In genomic region chr12:53224897-53225634, GRCh38 we compare ENCODE assay signal across 12 cellular contexts. TPM values are rescaled to one million over a fixed set of nuclear protein-coding genes. Genes with fewer than 3 reads are reported as not detected.
DNase-seq lines count a peak whose midpoint lies in the region; ATAC-seq and TF ChIP-seq lines count a peak whose summit lies in the region.
"Had no signal": no experiment of that assay in that cellular context is flagged by ENCODE, and none has a peak within 500 bp of the region (broad histone marks: within the 10 kb centered on the region; RNA-seq: fewer than 3 reads in every experiment).

No MANE protein-coding gene starts in this region.

- peaks cover 8 to 17% (median 13%) of the 10 kb centered on the region in 3 experiments; a peak in 6 of 7 replicates for H3K36me3 Mint-ChIP-seq in H9 (ENCODE audit: insufficient read depth in 1 of 3, low read depth in 3 of 3)
- peaks cover 11% of the 10 kb centered on the region for H3K36me3 Mint-ChIP-seq in activated CD8-positive, alpha-beta T cell treated with anti-CD3 and anti-CD28 coated beads, Interleukin-2, amount 10 ng/mL, durations not matched to agents 7 days and 5 days (ENCODE audit: low read depth)
- peaks cover 16 to 24% of the 10 kb centered on the region in 2 donors for H3K36me3 Mint-ChIP-seq in stimulated activated naive B cell treated with anti-CD40 and anti-IgM and Interleukin-4, amounts not matched to agents 10 μg/mL and 1 μg/mL and 100 μg/mL, for 72 hours

- intact Hi-C loops in left colon (cut with DNase I, micrococcal nuclease) = no loop called here

- no peaks in the 10 kb centered on the region for H3K9me3 ChIP-seq in H9 (ENCODE audit: control insufficient read depth, low read depth, low read length)
- H3K9me3 ChIP-seq: MG63 had no signal

- no peak overlapping the region for H4K8ac ChIP-seq in H9 (replicated peaks; ENCODE audit: insufficient read length, low read depth, low read length)

- H3K27ac ChIP-seq in H9 (ENCODE audit: insufficient read length, low read depth, low read length) = no peak overlapping the region
- H3K27ac ChIP-seq in foreskin keratinocyte = no peak overlapping the region

- H4K5ac ChIP-seq in H9 (ENCODE audit: insufficient read length, low read depth, low read length) = no peak overlapping the region

- H3K27me3 ChIP-seq in H9 (ENCODE audit: insufficient read depth, low read length) (no peaks in the 10 kb centered on the region), foreskin keratinocyte (no peaks in the 10 kb centered on the region)
- H3K27me3 ChIP-seq: MG63 had no signal

- no peak overlapping the region for H3K18ac ChIP-seq in H9 (ENCODE audit: insufficient read length, low read depth, low read length)

- H2BK120ac ChIP-seq in H9 (ENCODE audit: low read depth, low read length, poor library complexity, severe bottlenecking) = no peak overlapping the region

- no peaks in the 10 kb centered on the region for H3K79me1 ChIP-seq in H9 (ENCODE audit: insufficient read depth, low read depth, low read length, poor library complexity, severe bottlenecking)

- H3T11ph ChIP-seq in H9 (ENCODE audit: low read length) = no peak overlapping the region

- no peak overlapping the region for H2BK5ac ChIP-seq in H9 (ENCODE audit: insufficient read length, low read length)

- peak overlapping the region; percentile 9 for H3K4me2 ChIP-seq in H9 (ENCODE audit: insufficient read depth, insufficient read length, low read length)

- peak overlapping the region in 1 of 2 experiments; percentile 61; a peak in 4 of 5 replicates for H3K4me3 Mint-ChIP-seq in H9
- H3K4me3 Mint-ChIP-seq in activated CD8-positive, alpha-beta T cell treated with anti-CD3 and anti-CD28 coated beads, Interleukin-2, amount 10 ng/mL, durations not matched to agents 7 days and 5 days = no peak overlapping the region
- H3K4me3 Mint-ChIP-seq in stimulated activated naive B cell treated with anti-CD40 and anti-IgM and Interleukin-4, amounts not matched to agents 10 μg/mL and 1 μg/mL and 100 μg/mL, for 72 hours = no peak overlapping the region

- H3K27ac Mint-ChIP-seq in H9 = peak overlapping the region; percentile 2 to 66 (median 53); a peak in 4 of 7 replicates
- peak overlapping the region; percentile 74 for H3K27ac Mint-ChIP-seq in activated CD8-positive, alpha-beta T cell treated with anti-CD3 and anti-CD28 coated beads, Interleukin-2, amount 10 ng/mL, durations not matched to agents 7 days and 5 days
- H3K27ac Mint-ChIP-seq in stimulated activated naive B cell treated with anti-CD40 and anti-IgM and Interleukin-4, amounts not matched to agents 10 μg/mL and 1 μg/mL and 100 μg/mL, for 72 hours = peak overlapping the region; percentile 72

- no peak overlapping the region for H3K9ac ChIP-seq in H9 (ENCODE audit: extremely low read depth, insufficient read length, low read length)

- TF ChIP-seq CTCF in H9 (conservative IDR thresholded peaks at IDR 0.05) = no peak
- no peak for TF ChIP-seq CTCF in foreskin keratinocyte (conservative IDR thresholded peaks at IDR 0.05)

- H3K14ac ChIP-seq in H9 (ENCODE audit: insufficient read depth, low read length) = no peak overlapping the region

- no peak overlapping the region for H2BK12ac ChIP-seq in H9 (ENCODE audit: insufficient read length, low read depth, low read length)

- no peak overlapping the region for H3K23ac ChIP-seq in H9 (ENCODE audit: insufficient read length, low read depth, low read length)

- no peak overlapping the region for H2BK15ac ChIP-seq in H9 (ENCODE audit: low read depth, low read length)

- no peak overlapping the region for H2AK5ac ChIP-seq in H9 (ENCODE audit: insufficient read length, low read length)

- CTCF ChIA-PET in activated CD8-positive, alpha-beta T cell treated with anti-CD3 and anti-CD28 coated beads, Interleukin-2, amount 10 ng/mL, durations not matched to agents 7 days and 5 days (lab: Charles Lee) = interaction anchor here (0.8 to 1.9 kb wide), 4 partner anchors 11 to 65 kb away, joined by 3 to 5 read pairs (median 3); partner anchors contain the start of gene ESPL1

- H3K4me1 Mint-ChIP-seq in H9 = peaks cover 70% of the 10 kb centered on the region in 2 experiments
- H3K4me1 Mint-ChIP-seq in activated CD8-positive, alpha-beta T cell treated with anti-CD3 and anti-CD28 coated beads, Interleukin-2, amount 10 ng/mL, durations not matched to agents 7 days and 5 days (ENCODE audit: low read depth) = peaks cover 67% of the 10 kb centered on the region
- peaks cover 38 to 41% of the 10 kb centered on the region in 2 donors for H3K4me1 Mint-ChIP-seq in stimulated activated naive B cell treated with anti-CD40 and anti-IgM and Interleukin-4, amounts not matched to agents 10 μg/mL and 1 μg/mL and 100 μg/mL, for 72 hours

- no peak overlapping the region for H2AFZ ChIP-seq in H9 (ENCODE audit: low read length)

- H3K9me3 Mint-ChIP-seq in H9 = no peaks in the 10 kb centered on the region
- no peaks in the 10 kb centered on the region for H3K9me3 Mint-ChIP-seq in activated CD8-positive, alpha-beta T cell treated with anti-CD3 and anti-CD28 coated beads, Interleukin-2, amount 10 ng/mL, durations not matched to agents 7 days and 5 days (ENCODE audit: insufficient read depth)
- H3K9me3 Mint-ChIP-seq in stimulated activated naive B cell treated with anti-CD40 and anti-IgM and Interleukin-4, amounts not matched to agents 10 μg/mL and 1 μg/mL and 100 μg/mL, for 72 hours = no peaks in the 10 kb centered on the region

- peaks cover 3% of the 10 kb centered on the region for H3K27me3 Mint-ChIP-seq in H9 (ENCODE audit: low read depth)
- no peaks in the 10 kb centered on the region for H3K27me3 Mint-ChIP-seq in activated CD8-positive, alpha-beta T cell treated with anti-CD3 and anti-CD28 coated beads, Interleukin-2, amount 10 ng/mL, durations not matched to agents 7 days and 5 days (ENCODE audit: low read depth)
- no peaks in the 10 kb centered on the region for H3K27me3 Mint-ChIP-seq in stimulated activated naive B cell treated with anti-CD40 and anti-IgM and Interleukin-4, amounts not matched to agents 10 μg/mL and 1 μg/mL and 100 μg/mL, for 72 hours

- no peak overlapping the region for H3K4ac ChIP-seq in H9 (ENCODE audit: low read depth, low read length)

- H3K4me1 ChIP-seq in H9 (ENCODE audit: insufficient read depth, low read length) (peaks cover 25% of the 10 kb centered on the region; the same call in 1 of the 2 replicates), foreskin keratinocyte (peaks cover 47% of the 10 kb centered on the region)

- H4K20me1 ChIP-seq in H9 (ENCODE audit: control insufficient read depth, insufficient read depth, insufficient read length) = no peaks in the 10 kb centered on the region

- H3K23me2 ChIP-seq in H9 (ENCODE audit: insufficient read length, low read depth, low read length, poor library complexity, severe bottlenecking) = peaks cover 10% of the 10 kb centered on the region

- POLR2A ChIA-PET in activated CD8-positive, alpha-beta T cell treated with anti-CD3 and anti-CD28 coated beads, Interleukin-2, amount 10 ng/mL, durations not matched to agents 7 days and 5 days (lab: Charles Lee) = no interaction called here

- DNase-seq in H9 (no peak), foreskin keratinocyte (peak in 1 of 2 donors; percentile 18), SIG-M5 (lab: John Stamatoyannopoulos, UW) (no peak), NCI-H82 (lab: John Stamatoyannopoulos, UW) (no peak), left colon (no peak)
- DNase-seq in activated CD8-positive, alpha-beta T cell treated with anti-CD3 and anti-CD28 coated beads, Interleukin-2, amount 10 ng/mL, durations not matched to agents 7 days and 5 days = no peak
- no peak for DNase-seq in stimulated activated naive B cell treated with anti-CD40 and anti-IgM and Interleukin-4, amounts not matched to agents 10 μg/mL and 1 μg/mL and 100 μg/mL, for 72 hours
- DNase-seq: activated CD8-positive, alpha-beta memory T cell treated with anti-CD3 and anti-CD28 coated beads, Interleukin-2, amount 50 U/mL, for 4 hours; effector CD8-positive, alpha-beta T cell; GDM1; MG63 had no signal

- H4K91ac ChIP-seq in H9 (ENCODE audit: insufficient read length, low read depth, low read length) = no peak overlapping the region

- no CpG with 5 or more reads among the region's 10 CpGs for WGBS in H9 (ENCODE audit: extremely low coverage, insufficient read length, low lambda C conversion rate)

- no peak for ATAC-seq in activated CD8-positive, alpha-beta T cell treated with anti-CD3 and anti-CD28 coated beads, Interleukin-2, amount 10 ng/mL, durations not matched to agents 7 days and 5 days
- ATAC-seq in foreskin keratinocyte (peak; percentile 1), left colon (no peak), GM18498 (IDR thresholded peaks at IDR 0.05; ENCODE audit: unreplicated experiment) (no peak)
- no peak for ATAC-seq in stimulated activated naive B cell treated with anti-CD40 and anti-IgM and Interleukin-4, amounts not matched to agents 10 μg/mL and 1 μg/mL and 100 μg/mL, for 72 hours (replicated peaks)

- H3K56ac ChIP-seq in H9 (ENCODE audit: insufficient read length, low read depth, low read length) = no peak overlapping the region

- no peaks in the 10 kb centered on the region for H3K79me2 ChIP-seq in H9 (ENCODE audit: insufficient read depth, low read length)

- no peak overlapping the region for H2BK20ac ChIP-seq in H9 (ENCODE audit: low read depth, low read length, poor library complexity, severe bottlenecking)

RNA-seq across cellular contexts. Expression of gene RARG, which starts 6.9 kb away (rescaled TPM):
- total RNA-seq in H9 (2021) (42.6 and 43.7 TPM in 2 replicates), foreskin keratinocyte (32.8 and 33.3 TPM in 2 replicates), left colon (10 to 100 TPM; 10.2 to 12.3 TPM)
- 10 to 100 TPM; 44.1 to 45.9 TPM for total RNA-seq in activated CD8-positive, alpha-beta T cell treated with anti-CD3 and anti-CD28 coated beads, Interleukin-2, amount 10 ng/mL, durations not matched to agents 7 days and 5 days
- 26.3 and 29.2 TPM in 2 replicates for polyA plus RNA-seq in foreskin keratinocyte

RNA-seq across cellular contexts. Expression of gene ITGB7, which starts 18.0 kb away (rescaled TPM):
- total RNA-seq in H9 (2021) (0.26 and 0.39 TPM in 2 replicates), foreskin keratinocyte (0.14 and 0.32 TPM in 2 replicates), left colon (1 to 10 TPM; 4.6 to 9.1 TPM)
- total RNA-seq in activated CD8-positive, alpha-beta T cell treated with anti-CD3 and anti-CD28 coated beads, Interleukin-2, amount 10 ng/mL, durations not matched to agents 7 days and 5 days = 100 to 1,000 TPM; 500 to 503 TPM
- polyA plus RNA-seq in foreskin keratinocyte = 0.15 and 0.17 TPM in 2 replicates

RNA-seq across cellular contexts. Expression of gene ESPL1, which starts 43.0 kb away (rescaled TPM):
- total RNA-seq in H9 (2021) = 43.2 and 43.3 TPM in 2 replicates
- 100 to 1,000 TPM; 126 TPM for total RNA-seq in activated CD8-positive, alpha-beta T cell treated with anti-CD3 and anti-CD28 coated beads, Interleukin-2, amount 10 ng/mL, durations not matched to agents 7 days and 5 days
- total RNA-seq in foreskin keratinocyte = 15.0 and 18.7 TPM in 2 replicates
- polyA plus RNA-seq in foreskin keratinocyte = 6.8 and 8.9 TPM in 2 replicates
- total RNA-seq in left colon = 1 to 10 TPM; 3.3 to 9.6 TPM

RNA-seq across cellular contexts. Expression of gene CSAD, which starts 44.3 kb away (rescaled TPM):
- 7.4 and 7.7 TPM in 2 replicates for total RNA-seq in H9 (2021)
- total RNA-seq in activated CD8-positive, alpha-beta T cell treated with anti-CD3 and anti-CD28 coated beads, Interleukin-2, amount 10 ng/mL, durations not matched to agents 7 days and 5 days = 10 to 100 TPM; 15.7 to 17.0 TPM
- total RNA-seq in foreskin keratinocyte = 4.1 and 4.4 TPM in 2 replicates
- 3.0 and 3.1 TPM in 2 replicates for polyA plus RNA-seq in foreskin keratinocyte
- 10 to 100 TPM; 22.8 to 28.7 TPM for total RNA-seq in left colon

RNA-seq across cellular contexts. Expression of gene ZNF740, which starts 44.5 kb away (rescaled TPM):
- total RNA-seq in H9 (2021) = 41.2 and 47.2 TPM in 2 replicates
- total RNA-seq in activated CD8-positive, alpha-beta T cell treated with anti-CD3 and anti-CD28 coated beads, Interleukin-2, amount 10 ng/mL, durations not matched to agents 7 days and 5 days = 10 to 100 TPM; 28.2 to 31.4 TPM
- 11.0 and 11.7 TPM in 2 replicates for total RNA-seq in foreskin keratinocyte
- polyA plus RNA-seq in foreskin keratinocyte = 3.7 and 4.6 TPM in 2 replicates
- 10 to 100 TPM; 28.7 to 32.7 TPM for total RNA-seq in left colon

Comparison
In these comparisons a context has a peak if more than half of its experiments do, and no peak if none do; other contexts are left out.
1. RNA of gene ITGB7, which starts 18.0 kb away (total RNA-seq): 500 to 503 TPM in activated CD8-positive, alpha-beta T cell treated with anti-CD3 and anti-CD28 coated beads, Interleukin-2, amount 10 ng/mL, durations not matched to agents 7 days and 5 days; 4.6 to 9.1 TPM in left colon, 0.26 to 0.39 TPM in H9 and 0.14 to 0.32 TPM in foreskin keratinocyte; every median in the first group is over 10 times any median in the second.
2. Peak in every context shown above with its lines, with median percentiles within 50 percentile points of each other: H3K27ac Mint-ChIP-seq.